ENCODE assay signal across 28 cellular contexts in genomic region chr6:5827061-5828037, GRCh38.
DNase-seq lines count a peak whose midpoint lies in the region; ATAC-seq, FAIRE-seq and TF ChIP-seq lines count a peak whose summit lies in the region.
"Had no signal": no experiment of that assay in that cellular context is flagged by ENCODE, and none has a peak within 500 bp of the region (broad histone marks: within the 10 kb centered on the region; RNA-seq: fewer than 3 reads in every experiment).

No MANE protein-coding gene starts in this region.

- H3K27ac Mint-ChIP-seq in endodermal cell: no peak overlapping the region
- H3K27ac Mint-ChIP-seq: activated T-helper 1 cell treated with anti-CD3 and anti-CD28 coated beads, Interleukin-12 subunit alpha, Interleukin-12 subunit beta, Interleukin-2, Interleukin-4 antibody, amounts not matched to agents 30 ng/mL and 10 ng/mL and 1 ng/mL, durations not matched to agents 14 hours and 24 hours and 36 hours; effector memory CD8-positive, alpha-beta T cell had no signal

- BruUV-seq in HepG2 (replicated peaks; lab: Mats Ljungman, UMichigan): no TSS peak

- H3K36me3 ChIP-seq in HepG2 (replicated peaks in 1 of 2; ENCODE audit: control insufficient read depth in 1 of 2, insufficient read depth in 2 of 2, low read length in 2 of 2) (no peaks in the 10 kb centered on the region), right lobe of liver (no peaks in the 10 kb centered on the region), endodermal cell (ENCODE audit: control insufficient read depth, insufficient read depth, low read length) (no peaks in the 10 kb centered on the region), thymus (ENCODE audit: control insufficient read depth, insufficient read depth) (no peaks in the 10 kb centered on the region)
- H3K36me3 ChIP-seq: esophagus squamous epithelium, Peyer's patch, tibial artery had no signal

- no peak overlapping the region for H3K4me3 Mint-ChIP-seq in endodermal cell
- H3K4me3 Mint-ChIP-seq: activated T-helper 1 cell treated with anti-CD3 and anti-CD28 coated beads, Interleukin-12 subunit alpha, Interleukin-12 subunit beta, Interleukin-2, Interleukin-4 antibody, amounts not matched to agents 30 ng/mL and 10 ng/mL and 1 ng/mL, durations not matched to agents 14 hours and 24 hours and 36 hours; effector memory CD8-positive, alpha-beta T cell had no signal

- POLR2A ChIA-PET in HepG2 (lab: Yijun Ruan, JAX): no interaction called here

- no peaks in the 10 kb centered on the region for H4K20me1 ChIP-seq in HepG2 (ENCODE audit: insufficient read depth, low read length)

- no peak for FAIRE-seq in HepG2 (lab: Jason Lieb, UNC)
- FAIRE-seq: astrocyte, GM12892, H54 had no signal

- H3K4me1 ChIP-seq in HepG2 (ENCODE audit: insufficient read depth, low read length): no peaks in the 10 kb centered on the region
- H3K4me1 ChIP-seq in right lobe of liver: no peaks in the 10 kb centered on the region
- H3K4me1 ChIP-seq in endodermal cell (ENCODE audit: control insufficient read depth, insufficient read depth, low read length): no peaks in the 10 kb centered on the region
- peaks cover 12% of the 10 kb centered on the region for H3K4me1 ChIP-seq in thymus (ENCODE audit: control insufficient read depth, insufficient read depth, low read length)
- H3K4me1 ChIP-seq: psoas muscle, tibial artery had no signal

- TF ChIP-seq POLR2A in HepG2 (IDR thresholded peaks at IDR 0.05; ENCODE audit: insufficient read depth in 1 of 2, low read depth in 2 of 2, low read length in 2 of 2) (no peak), right lobe of liver (IDR thresholded peaks at IDR 0.05) (no peak)

- peaks cover 11% of the 10 kb centered on the region for H3K27me3 Mint-ChIP-seq in endodermal cell (ENCODE audit: insufficient read depth)
- H3K27me3 Mint-ChIP-seq: effector memory CD8-positive, alpha-beta T cell; naive thymus-derived CD8-positive, alpha-beta T cell had no signal

- ATAC-seq in HepG2 (peak; percentile 40; the same call in 2 of the 3 replicates), right lobe of liver (no peak)
- ATAC-seq: activated naive CD4-positive, alpha-beta T cell treated with anti-CD3 and anti-CD28 coated beads, Interleukin-2, amount 50 U/mL, for 72 hours; effector memory CD8-positive, alpha-beta T cell; left cardiac atrium; naive thymus-derived CD8-positive, alpha-beta T cell; psoas muscle; stimulated activated naive CD8-positive, alpha-beta T cell treated with anti-CD3 and anti-CD28 coated beads, Interleukin-15, Interleukin-2, amounts not matched to agents 100 U/mL and 50 U/mL, for 24 hours had no signal

- H3K9me3 Mint-ChIP-seq in endodermal cell: peaks cover 3% of the 10 kb centered on the region
- H3K9me3 Mint-ChIP-seq: activated naive CD4-positive, alpha-beta T cell treated with anti-CD3 and anti-CD28 coated beads, Interleukin-2, amount 50 U/mL, for 72 hours; activated T-helper 1 cell treated with anti-CD3 and anti-CD28 coated beads, Interleukin-12 subunit alpha, Interleukin-12 subunit beta, Interleukin-2, Interleukin-4 antibody, amounts not matched to agents 30 ng/mL and 10 ng/mL and 1 ng/mL, durations not matched to agents 14 hours and 24 hours and 36 hours; effector memory CD8-positive, alpha-beta T cell had no signal

- H3K4me2 ChIP-seq in HepG2 (ENCODE audit: low read depth, low read length): no peak overlapping the region
- H3K4me2 ChIP-seq: smooth muscle cell had no signal

- no peaks in the 10 kb centered on the region for H3K36me3 Mint-ChIP-seq in endodermal cell (ENCODE audit: low read depth)

- no peak overlapping the region for H3K9ac ChIP-seq in HepG2 (ENCODE audit: insufficient read depth, low read depth, low read length)
- H3K9ac ChIP-seq in endodermal cell (ENCODE audit: extremely low read depth, low read length, poor library complexity, severe bottlenecking): no peak overlapping the region

- no peak overlapping the region for H2AFZ ChIP-seq in HepG2 (ENCODE audit: low read length)

- H3K79me2 ChIP-seq in HepG2 (ENCODE audit: insufficient read depth, low read length): no peaks in the 10 kb centered on the region

- TF ChIP-seq CTCF in HepG2 (CRISPR knock-in tag; IDR thresholded peaks at IDR 0.05): no peak
- no peak for TF ChIP-seq CTCF in right lobe of liver (IDR thresholded peaks at IDR 0.05)
- TF ChIP-seq CTCF in endodermal cell (conservative IDR thresholded peaks at IDR 0.05): no peak
- TF ChIP-seq CTCF in GM13976 (IDR thresholded peaks at IDR 0.05; ENCODE audit: borderline replicate concordance, control extremely low read depth, extremely low read depth, insufficient read depth, missing control alignments): no peak

- no peak for DNase-seq in HepG2 (ENCODE audit: low spot score)
- no peak for DNase-seq in right lobe of liver
- peak; percentile 63 to 78 for DNase-seq in NOMO-1 (lab: John Stamatoyannopoulos, UW; ENCODE audit: unreplicated experiment in 2 of 2)
- DNase-seq in endodermal cell: no peak
- DNase-seq in GM13976 (ENCODE audit: low spot score): no peak
- no peak for DNase-seq in glomerular visceral epithelial cell (ENCODE audit: extremely low spot score)
- no peak for DNase-seq in ecto neural progenitor cell (ENCODE audit: low spot score)
- DNase-seq: activated CD4-positive, alpha-beta T cell treated with anti-CD3 and anti-CD28 coated beads for 1 hour; DMS79 treated with DMSO at 0.1 percent for 48 hours; effector memory CD8-positive, alpha-beta T cell; esophagus squamous epithelium; left cardiac atrium; mesendoderm; naive thymus-derived CD8-positive, alpha-beta T cell; NCI-H748 treated with DMSO at 0.1 percent for 48 hours; Peyer's patch; psoas muscle; stimulated activated CD4-positive, alpha-beta T cell treated with anti-CD3 and anti-CD28 coated beads, Interleukin-2, amount 100 ng/mL, for 48 hours; stimulated activated naive CD8-positive, alpha-beta T cell treated with anti-CD3 and anti-CD28 coated beads, Interleukin-15, Interleukin-2, amounts not matched to agents 100 U/mL and 50 U/mL, for 24 hours; tibial artery had no signal

- TF ChIP-seq RAD21 in HepG2 (CRISPR knock-in tag; IDR thresholded peaks at IDR 0.05): no peak

- intact Hi-C loops in HepG2 (cut with micrococcal nuclease; ENCODE audit: unreplicated experiment): no loop called here
- intact Hi-C loops in right lobe of liver (cut with DNase I): no loop called here

- in situ Hi-C loops in HepG2 (cut with HindIII; ENCODE audit: extremely low pct_ligation_motif_present, low pct_unique_long_range_greater_than_20kb): no loop called here
- in situ Hi-C loops in GM13976 (cut with MboI; ENCODE audit: low sequenced_read_pairs, unreplicated experiment): no loop called here

- peaks cover 14% of the 10 kb centered on the region for H3K4me1 Mint-ChIP-seq in endodermal cell

- no peak overlapping the region for H3K27ac ChIP-seq in HepG2 (ENCODE audit: extremely low read length, insufficient read depth, low read length)
- no peak overlapping the region for H3K27ac ChIP-seq in right lobe of liver
- peak overlapping the region; percentile 9 for H3K27ac ChIP-seq in endodermal cell (ENCODE audit: low read depth, low read length)
- H3K27ac ChIP-seq in thymus (ENCODE audit: low read depth): peak overlapping the region; percentile 31
- H3K27ac ChIP-seq: esophagus squamous epithelium, Peyer's patch, psoas muscle, SK-N-MC, tibial artery had no signal

- 27% methylated on average over 15 of the region's 15 CpGs for WGBS in HepG2 (ENCODE audit: low lambda C conversion rate)
- 50% methylated on average over 15 of the region's 15 CpGs for WGBS in right lobe of liver (ENCODE audit: insufficient coverage, low coverage, low lambda C conversion rate, missing lambda C conversion rate)
- 89 to 91% methylated on average over 11 to 15 of the region's 15 CpGs for WGBS in endodermal cell (ENCODE audit: insufficient coverage in 1 of 2, insufficient read length in 1 of 2), 2 experiments
- WGBS in thymus: 86% methylated on average over 15 of the region's 15 CpGs

- H3K27me3 ChIP-seq in HepG2 (ENCODE audit: control insufficient read depth in 1 of 2, insufficient read depth in 2 of 2, low read length in 2 of 2) (peaks cover 0 to 14% of the 10 kb centered on the region in 2 experiments; a peak in 2 of 5 replicates), right lobe of liver (no peaks in the 10 kb centered on the region), endodermal cell (ENCODE audit: control insufficient read depth, insufficient read depth, low read length, poor library complexity, severe bottlenecking) (no peaks in the 10 kb centered on the region), thymus (ENCODE audit: control insufficient read depth, insufficient read depth) (no peaks in the 10 kb centered on the region)
- H3K27me3 ChIP-seq: esophagus squamous epithelium, Peyer's patch, tibial artery had no signal

- CTCF ChIA-PET in HepG2 (lab: Yijun Ruan, JAX; ENCODE audit: low intra/inter-chr PET ratio, low total read pairs): no interaction called here

- H3K4me3 ChIP-seq in HepG2 (replicated peaks in 1 of 3; ENCODE audit: insufficient read depth in 1 of 3, low read depth in 2 of 3, low read length in 3 of 3) (no peak overlapping the region), right lobe of liver (no peak overlapping the region), endodermal cell (ENCODE audit: low read length) (no peak overlapping the region), thymus (ENCODE audit: low read length) (no peak overlapping the region)
- H3K4me3 ChIP-seq: esophagus squamous epithelium, Peyer's patch, psoas muscle, SK-N-MC, smooth muscle cell, tibial artery had no signal

- H3K9me3 ChIP-seq in HepG2 (ENCODE audit: low read length): no peaks in the 10 kb centered on the region
- no peaks in the 10 kb centered on the region for H3K9me3 ChIP-seq in right lobe of liver
- no peaks in the 10 kb centered on the region for H3K9me3 ChIP-seq in endodermal cell (ENCODE audit: control insufficient read depth, low read length)
- no peaks in the 10 kb centered on the region for H3K9me3 ChIP-seq in thymus (ENCODE audit: control insufficient read depth)
- H3K9me3 ChIP-seq: esophagus squamous epithelium, Peyer's patch, psoas muscle, tibial artery had no signal

- TF ChIP-seq EP300 in HepG2 (IDR thresholded peaks at IDR 0.05; ENCODE audit: low read depth in 2 of 2, low read length in 2 of 2): no peak
- TF ChIP-seq EP300 in HepG2 (CRISPR knock-in tag; IDR thresholded peaks at IDR 0.05; ENCODE audit: borderline replicate concordance): no peak

TF ChIP-seq in HepG2, 621 proteins besides CTCF, POLR2A, EP300 and RAD21 (continues in another document):
- TF ChIP-seq SYNCRIP (IDR thresholded peaks at IDR 0.05; ENCODE audit: insufficient read depth, low read depth, low read length) (no peak), ZNF768 (CRISPR knock-in tag; IDR thresholded peaks at IDR 0.05) (no peak), CHD4 (IDR thresholded peaks at IDR 0.05; ENCODE audit: borderline replicate concordance, low read length) (no peak), SATB2 (CRISPR knock-in tag; IDR thresholded peaks at IDR 0.05) (no peak), ZSCAN31 (CRISPR knock-in tag; IDR thresholded peaks at IDR 0.05; ENCODE audit: low read depth) (no peak)

Comparison
In these comparisons a context has a peak if more than half of its experiments do, and no peak if none do; other contexts are left out.
1. DNase-seq: peak in NOMO-1 (2 of 2); none in HepG2 (single experiment), right lobe of liver (0 of 3), endodermal cell (single experiment), GM13976 (single experiment), glomerular visceral epithelial cell (single experiment) and ecto neural progenitor cell (single experiment).
2. H3K27ac ChIP-seq: peak in endodermal cell (single experiment) and thymus (single experiment); none in HepG2 (single experiment) and right lobe of liver (0 of 3).